In the genomic region with DNA sequence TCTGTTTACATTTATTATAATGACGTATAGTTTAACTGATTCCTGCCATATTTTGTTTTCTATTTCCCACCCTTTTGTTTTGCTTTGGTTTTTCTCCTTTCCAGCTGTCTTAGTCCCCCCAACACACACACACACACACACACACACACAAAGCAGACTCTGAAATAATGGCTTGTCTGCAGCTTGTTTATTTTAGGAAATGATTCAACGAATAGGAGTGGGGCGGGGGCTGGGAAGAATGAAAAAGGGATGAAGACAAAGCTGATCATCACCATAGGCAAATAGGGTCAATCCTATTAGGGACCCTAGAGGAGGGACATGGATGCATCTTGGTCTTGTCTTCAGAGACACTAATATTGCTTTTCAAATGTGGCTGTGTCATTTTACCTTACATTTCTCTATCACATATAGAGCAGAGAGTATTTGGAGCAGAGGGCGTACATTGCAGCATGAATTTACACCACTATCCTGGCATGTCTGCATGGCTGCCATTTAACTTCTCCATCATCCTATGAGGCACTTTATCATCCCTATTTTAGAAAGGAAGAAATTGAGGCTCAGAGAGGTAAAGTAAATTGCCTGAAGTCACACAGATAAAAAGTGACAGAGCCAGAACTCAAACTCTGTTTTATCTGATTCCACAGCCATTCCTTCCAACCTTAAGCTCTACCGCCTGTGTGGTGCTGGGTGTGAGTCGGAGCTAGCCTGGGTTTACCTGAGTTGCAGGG, we compare ENCODE assay signal across 12 cellular contexts.
DNase-seq lines count a peak whose midpoint lies in the region; ATAC-seq and TF ChIP-seq lines count a peak whose summit lies in the region.
"Had no signal": no experiment of that assay in that cellular context is flagged by ENCODE, and none has a peak within 500 bp of the region (broad histone marks: within the 10 kb centered on the region; RNA-seq: fewer than 3 reads in every experiment).

No MANE protein-coding gene starts in this region.

- TF ChIP-seq POLR2A in stomach (IDR thresholded peaks at IDR 0.05): no peak

- peak; percentile 67 for DNase-seq in NCI-H82 (lab: John Stamatoyannopoulos, UW)
- no peak for DNase-seq in NCI-H82 treated with DMSO at 0.1 percent for 48 hours (lab: John Stamatoyannopoulos, UW; ENCODE audit: unreplicated experiment)
- DNase-seq in astrocyte of the spinal cord (ENCODE audit: low read depth, low spot score): peak; percentile 92
- DNase-seq in iris pigment epithelial cell (ENCODE audit: low read depth): peak; percentile 87
- no peak for DNase-seq in stomach
- no peak for DNase-seq in stimulated activated CD4-positive, alpha-beta T cell treated with anti-CD3 and anti-CD28 coated beads, Interleukin-4, amount 100 ng/mL, for 4 hours
- no peak for DNase-seq in retina
- DNase-seq: left colon; NCI-H1694; stimulated activated CD4-positive, alpha-beta T cell treated with anti-CD3 and anti-CD28 coated beads, Interleukin-1b, Interleukin-23, amount 100 ng/mL, for 48 hours; upper lobe of left lung had no signal

- in situ Hi-C loops in astrocyte of the spinal cord (cut with HindIII; ENCODE audit: low sequenced_read_pairs): no loop called here

- no peaks in the 10 kb centered on the region for H3K36me3 ChIP-seq in stomach
- H3K36me3 ChIP-seq: upper lobe of left lung had no signal

- no peak for TF ChIP-seq CTCF in astrocyte of the spinal cord (IDR thresholded peaks at IDR 0.05; ENCODE audit: low read depth, low read length)
- no peak for TF ChIP-seq CTCF in stomach (IDR thresholded peaks at IDR 0.05)

- 62 to 72% (median 67%) methylated on average over 6 of the region's 6 CpGs for WGBS in stomach, 5 donors

- intact Hi-C loops in stomach (cut with DNase I; ENCODE audit: low total_unique reads): no loop called here

- no peaks in the 10 kb centered on the region for H3K27me3 ChIP-seq in stomach
- H3K27me3 ChIP-seq: upper lobe of left lung had no signal

- ATAC-seq in HG03342 (IDR thresholded peaks at IDR 0.05; ENCODE audit: unreplicated experiment): no peak
- ATAC-seq: left colon had no signal

- H3K4me3 ChIP-seq in astrocyte of the spinal cord (ENCODE audit: low read depth, low read length): no peak overlapping the region
- no peak overlapping the region for H3K4me3 ChIP-seq in stomach
- H3K4me3 ChIP-seq: upper lobe of left lung had no signal

- peak overlapping the region in 4 of 5 donors; percentile 77 to 93 (median 85) for H3K27ac ChIP-seq in stomach

- TF ChIP-seq EP300 in stomach (IDR thresholded peaks at IDR 0.05): no peak

- H3K9me3 ChIP-seq in stomach: no peaks in the 10 kb centered on the region
- H3K9me3 ChIP-seq: upper lobe of left lung had no signal

- peaks cover 25 to 51% (median 38%) of the 10 kb centered on the region in 4 donors for H3K4me1 ChIP-seq in stomach

Comparison
In these comparisons a context has a peak if more than half of its experiments do, and no peak if none do; other contexts are left out.
1. DNase-seq: peak in NCI-H82 (single experiment), astrocyte of the spinal cord (single experiment) and iris pigment epithelial cell (single experiment); none in NCI-H82 treated with DMSO at 0.1 percent for 48 hours (single experiment), stomach (single experiment), stimulated activated CD4-positive, alpha-beta T cell treated with anti-CD3 and anti-CD28 coated beads, Interleukin-4, amount 100 ng/mL, for 4 hours (0 of 2) and retina (single experiment).